ENCODE assay signal across 31 cellular contexts in the genomic region with DNA sequence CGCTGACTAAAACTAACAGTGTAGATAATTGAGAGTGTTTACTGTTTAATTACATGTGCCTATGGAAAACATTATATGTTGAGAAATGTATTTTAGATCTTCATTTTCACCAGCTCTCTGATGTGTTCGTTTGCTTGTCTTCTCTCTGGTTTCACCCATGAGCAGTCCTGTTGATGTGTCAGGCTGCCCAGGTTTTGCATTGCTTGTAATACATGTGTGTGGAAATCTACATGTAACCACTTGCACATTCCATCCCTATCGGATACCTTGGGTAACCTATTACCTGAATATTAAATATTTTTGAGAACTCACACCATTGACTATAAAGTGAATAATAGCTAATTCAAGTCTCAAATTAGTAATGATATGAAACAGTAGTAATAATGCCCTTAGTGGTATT. TPM values are rescaled to one million over a fixed set of nuclear protein-coding genes. Genes with fewer than 3 reads are reported as not detected.
DNase-seq lines count a peak whose midpoint lies in the region; ATAC-seq, FAIRE-seq and TF ChIP-seq lines count a peak whose summit lies in the region.
"Had no signal": no experiment of that assay in that cellular context is flagged by ENCODE, and none has a peak within 500 bp of the region (broad histone marks: within the 10 kb centered on the region; RNA-seq: fewer than 3 reads in every experiment).

No MANE protein-coding gene starts in this region.

- no peak for FAIRE-seq in bronchial epithelial cell (lab: Jason Lieb, UNC)

- no peak for DNase-seq in CD4-positive, alpha-beta T cell
- no peak for DNase-seq in CD8-positive, alpha-beta T cell
- peak; percentile 40 for DNase-seq in bronchial epithelial cell (ENCODE audit: low read depth)
- DNase-seq in naive thymus-derived CD8-positive, alpha-beta T cell = no peak
- no peak for DNase-seq in mesenteric fat pad (ENCODE audit: low spot score)
- DNase-seq in NCI-H1105 treated with DMSO at 0.1 percent for 48 hours (lab: John Stamatoyannopoulos, UW) = no peak
- no peak for DNase-seq in T-helper 2 cell
- DNase-seq: activated B cell treated with CpG ODN at 0.5 μM for 24 hours; activated CD4-positive, alpha-beta T cell treated with anti-CD3 and anti-CD28 coated beads, Interleukin-2, amount 50 U/mL, for 1 hour; activated CD8-positive, alpha-beta memory T cell treated with anti-CD3 and anti-CD28 coated beads, Interleukin-2, amount 10 ng/mL, durations not matched to agents 7 days and 5 days; caudate nucleus; DMS 273 treated with DMSO at 0.1 percent for 48 hours; H7; KBM-7; left lung; mesendoderm; MG63; NCI-H1105; NCI-H1930; NCI-H526 treated with DMSO at 0.1 percent for 48 hours; occipital lobe; PC-3; stimulated activated CD8-positive, alpha-beta memory T cell treated with anti-CD3 and anti-CD28 coated beads, Interleukin-4, amount 100 ng/mL, for 48 hours; T-cell had no signal

- no peak overlapping the region for H3K4me3 Mint-ChIP-seq in CD4-positive, alpha-beta T cell
- H3K4me3 Mint-ChIP-seq in CD8-positive, alpha-beta T cell = no peak overlapping the region
- peak overlapping the region in 5 of 10 donors; percentile 18 to 64 (median 42) for H3K4me3 Mint-ChIP-seq in naive thymus-derived CD8-positive, alpha-beta T cell
- H3K4me3 Mint-ChIP-seq: activated B cell treated with CpG ODN at 0.5 μM for 24 hours; activated CD8-positive, alpha-beta memory T cell treated with anti-CD3 and anti-CD28 coated beads, Interleukin-2, amount 10 ng/mL, durations not matched to agents 7 days and 5 days; activated T-helper 1 cell treated with anti-CD3 and anti-CD28 coated beads, Interleukin-12 subunit alpha, Interleukin-12 subunit beta, Interleukin-2, Interleukin-4 antibody, amounts not matched to agents 30 ng/mL and 10 ng/mL and 1 ng/mL, durations not matched to agents 14 hours and 24 hours and 36 hours had no signal

- no peaks in the 10 kb centered on the region for H3K27me3 ChIP-seq in CD4-positive, alpha-beta T cell (ENCODE audit: control insufficient read depth, insufficient read depth, low read length)
- no peaks in the 10 kb centered on the region for H3K27me3 ChIP-seq in CD8-positive, alpha-beta T cell (ENCODE audit: insufficient read depth, low read length)
- no peaks in the 10 kb centered on the region for H3K27me3 ChIP-seq in bronchial epithelial cell (ENCODE audit: control insufficient read depth, insufficient read depth, low read length)
- H3K27me3 ChIP-seq: ascending aorta, left lung, MG63, tibial nerve had no signal

- no peaks in the 10 kb centered on the region for H3K27me3 Mint-ChIP-seq in CD4-positive, alpha-beta T cell
- H3K27me3 Mint-ChIP-seq in CD8-positive, alpha-beta T cell (ENCODE audit: low read depth) = no peaks in the 10 kb centered on the region
- no peaks in the 10 kb centered on the region for H3K27me3 Mint-ChIP-seq in naive thymus-derived CD8-positive, alpha-beta T cell
- H3K27me3 Mint-ChIP-seq: activated B cell treated with CpG ODN at 0.5 μM for 24 hours; activated CD8-positive, alpha-beta memory T cell treated with anti-CD3 and anti-CD28 coated beads, Interleukin-2, amount 10 ng/mL, durations not matched to agents 7 days and 5 days; activated naive CD4-positive, alpha-beta T cell treated with anti-CD3 and anti-CD28 coated beads, Interleukin-2, amount 50 U/mL, for 24 hours; T-cell had no signal

- CTCF ChIA-PET in CD4-positive, alpha-beta T cell (lab: Charles Lee) = no interaction called here
- CTCF ChIA-PET in CD8-positive, alpha-beta T cell (lab: Charles Lee) = interaction anchor here (1.6 kb wide), 1 partner anchor 10 kb away, joined by 4 read pairs; no protein-coding TSS in a partner anchor

- POLR2A ChIA-PET in CD4-positive, alpha-beta T cell (lab: Charles Lee) = interaction anchor here (1.4 kb wide), 1 partner anchor 9 kb away, joined by 7 read pairs; no protein-coding TSS in a partner anchor
- POLR2A ChIA-PET in CD8-positive, alpha-beta T cell (lab: Charles Lee) = interaction anchor here (2.1 kb wide), 1 partner anchor 10 kb away, joined by 4 read pairs; no protein-coding TSS in a partner anchor
- POLR2A ChIA-PET in naive thymus-derived CD8-positive, alpha-beta T cell (lab: Charles Lee) = no interaction called here

- peaks cover 22% of the 10 kb centered on the region for H3K4me1 ChIP-seq in CD8-positive, alpha-beta T cell (ENCODE audit: insufficient read depth, low read length)
- H3K4me1 ChIP-seq: prostate gland had no signal

- TF ChIP-seq CTCF in CD4-positive, alpha-beta T cell (IDR thresholded peaks at IDR 0.05) = no peak
- no peak for TF ChIP-seq CTCF in CD8-positive, alpha-beta T cell (IDR thresholded peaks at IDR 0.05)
- TF ChIP-seq CTCF in bronchial epithelial cell (IDR thresholded peaks at IDR 0.05; ENCODE audit: insufficient read depth, low read length, severe bottlenecking) = no peak

- no peak overlapping the region for H3K4me3 ChIP-seq in CD8-positive, alpha-beta T cell (ENCODE audit: low read depth, low read length)
- H3K4me3 ChIP-seq in bronchial epithelial cell (ENCODE audit: low read depth, low read length) = no peak overlapping the region
- H3K4me3 ChIP-seq: ascending aorta, left lung, MG63, prostate gland, tibial nerve had no signal

- ATAC-seq in CD4-positive, alpha-beta T cell (ENCODE audit: poor library complexity) = no peak
- ATAC-seq in CD8-positive, alpha-beta T cell = no peak
- ATAC-seq in naive thymus-derived CD8-positive, alpha-beta T cell = no peak
- ATAC-seq: activated CD8-positive, alpha-beta memory T cell treated with anti-CD3 and anti-CD28 coated beads, Interleukin-2, amount 10 ng/mL, durations not matched to agents 7 days and 5 days; left lung; PC-3; sciatic nerve; T-cell had no signal

- H3K9me3 Mint-ChIP-seq in CD4-positive, alpha-beta T cell = no peaks in the 10 kb centered on the region
- H3K9me3 Mint-ChIP-seq in CD8-positive, alpha-beta T cell = no peaks in the 10 kb centered on the region
- no peaks in the 10 kb centered on the region for H3K9me3 Mint-ChIP-seq in naive thymus-derived CD8-positive, alpha-beta T cell
- H3K9me3 Mint-ChIP-seq: activated B cell treated with CpG ODN at 0.5 μM for 24 hours; activated naive CD4-positive, alpha-beta T cell treated with anti-CD3 and anti-CD28 coated beads, Interleukin-2, amount 50 U/mL, for 24 hours; activated T-helper 1 cell treated with anti-CD3 and anti-CD28 coated beads, Interleukin-12 subunit alpha, Interleukin-12 subunit beta, Interleukin-2, Interleukin-4 antibody, amounts not matched to agents 30 ng/mL and 10 ng/mL and 1 ng/mL, durations not matched to agents 14 hours and 24 hours and 36 hours; T-cell had no signal

- H3K27ac Mint-ChIP-seq in CD4-positive, alpha-beta T cell = peak overlapping the region; percentile 48
- peak overlapping the region; percentile 63 for H3K27ac Mint-ChIP-seq in CD8-positive, alpha-beta T cell
- H3K27ac Mint-ChIP-seq in naive thymus-derived CD8-positive, alpha-beta T cell = peak overlapping the region in 7 of 10 donors; percentile 20 to 77 (median 53)
- H3K27ac Mint-ChIP-seq: activated B cell treated with CpG ODN at 0.5 μM for 24 hours; activated CD8-positive, alpha-beta memory T cell treated with anti-CD3 and anti-CD28 coated beads, Interleukin-2, amount 10 ng/mL, durations not matched to agents 7 days and 5 days had no signal

- H3K4me1 Mint-ChIP-seq in CD4-positive, alpha-beta T cell (ENCODE audit: low read depth) = peaks cover 77% of the 10 kb centered on the region
- H3K4me1 Mint-ChIP-seq in CD8-positive, alpha-beta T cell (ENCODE audit: low read depth) = peaks cover 79% of the 10 kb centered on the region
- H3K4me1 Mint-ChIP-seq in naive thymus-derived CD8-positive, alpha-beta T cell = peaks cover 42 to 85% (median 79%) of the 10 kb centered on the region in 4 donors

- peaks cover 77% of the 10 kb centered on the region for H3K36me3 Mint-ChIP-seq in CD4-positive, alpha-beta T cell (ENCODE audit: low read depth)
- peaks cover 70% of the 10 kb centered on the region for H3K36me3 Mint-ChIP-seq in CD8-positive, alpha-beta T cell
- peaks cover 4 to 80% (median 32%) of the 10 kb centered on the region in 3 donors for H3K36me3 Mint-ChIP-seq in naive thymus-derived CD8-positive, alpha-beta T cell

- H3K36me3 ChIP-seq in CD8-positive, alpha-beta T cell (ENCODE audit: insufficient read depth, low read length) = peaks cover 1% of the 10 kb centered on the region
- H3K36me3 ChIP-seq in bronchial epithelial cell (ENCODE audit: control insufficient read depth, insufficient read depth, low read length) = peaks cover 4% of the 10 kb centered on the region
- H3K36me3 ChIP-seq: prostate gland had no signal

- H3K9me3 ChIP-seq in CD4-positive, alpha-beta T cell (ENCODE audit: control insufficient read depth, low read length) = no peaks in the 10 kb centered on the region
- H3K9me3 ChIP-seq in CD8-positive, alpha-beta T cell (ENCODE audit: low read length) = no peaks in the 10 kb centered on the region
- H3K9me3 ChIP-seq: ascending aorta, left lung, MG63, prostate gland, tibial nerve had no signal

- intact Hi-C loops in CD4-positive, alpha-beta T cell (cut with DNase I, micrococcal nuclease) = no loop called here
- intact Hi-C loops in CD8-positive, alpha-beta T cell (cut with DNase I, micrococcal nuclease) = no loop called here

- no peak overlapping the region for H3K27ac ChIP-seq in CD4-positive, alpha-beta T cell (ENCODE audit: low read depth, low read length)
- no peak overlapping the region for H3K27ac ChIP-seq in CD8-positive, alpha-beta T cell (ENCODE audit: low read depth, low read length)
- H3K27ac ChIP-seq: ascending aorta, C4-2B, left lung, prostate gland had no signal

RNA-seq across cellular contexts. Expression of a gene that starts 13.1 kb away (rescaled TPM):
- 10 to 100 TPM; 67.8 to 80.3 TPM for total RNA-seq in CD4-positive, alpha-beta T cell
- total RNA-seq in CD8-positive, alpha-beta T cell = 10 to 100 TPM; 77.7 to 80.4 TPM
- total RNA-seq in bronchial epithelial cell = 82.1 and 117 TPM in 2 replicates
- 10 to 100 TPM; 59.3 to 65.1 TPM for total RNA-seq in naive thymus-derived CD8-positive, alpha-beta T cell
- polyA plus RNA-seq in naive thymus-derived CD8-positive, alpha-beta T cell = 10 to 100 TPM; 28.3 to 46.1 (median 45.0) TPM
- total RNA-seq in mesenteric fat pad = 82.1 TPM

RNA-seq across cellular contexts. Expression of a gene that starts 51.7 kb away (rescaled TPM):
- total RNA-seq in CD4-positive, alpha-beta T cell = 10 to 100 TPM; 14.8 to 16.0 TPM
- 10 to 100 TPM in 1 of 2 experiments, 1 to 10 TPM in 1; 9.5 to 11.0 TPM for total RNA-seq in CD8-positive, alpha-beta T cell
- total RNA-seq in bronchial epithelial cell (5.3 and 5.6 TPM in 2 replicates), mesenteric fat pad (5.0 TPM)
- total RNA-seq in naive thymus-derived CD8-positive, alpha-beta T cell = 1 to 10 TPM; 8.7 to 8.9 TPM
- polyA plus RNA-seq in naive thymus-derived CD8-positive, alpha-beta T cell = under 1 TPM; 0.21 to 0.60 (median 0.48) TPM
